Comparison of ENCODE assay signal across 8 cellular contexts in the genomic region with DNA sequence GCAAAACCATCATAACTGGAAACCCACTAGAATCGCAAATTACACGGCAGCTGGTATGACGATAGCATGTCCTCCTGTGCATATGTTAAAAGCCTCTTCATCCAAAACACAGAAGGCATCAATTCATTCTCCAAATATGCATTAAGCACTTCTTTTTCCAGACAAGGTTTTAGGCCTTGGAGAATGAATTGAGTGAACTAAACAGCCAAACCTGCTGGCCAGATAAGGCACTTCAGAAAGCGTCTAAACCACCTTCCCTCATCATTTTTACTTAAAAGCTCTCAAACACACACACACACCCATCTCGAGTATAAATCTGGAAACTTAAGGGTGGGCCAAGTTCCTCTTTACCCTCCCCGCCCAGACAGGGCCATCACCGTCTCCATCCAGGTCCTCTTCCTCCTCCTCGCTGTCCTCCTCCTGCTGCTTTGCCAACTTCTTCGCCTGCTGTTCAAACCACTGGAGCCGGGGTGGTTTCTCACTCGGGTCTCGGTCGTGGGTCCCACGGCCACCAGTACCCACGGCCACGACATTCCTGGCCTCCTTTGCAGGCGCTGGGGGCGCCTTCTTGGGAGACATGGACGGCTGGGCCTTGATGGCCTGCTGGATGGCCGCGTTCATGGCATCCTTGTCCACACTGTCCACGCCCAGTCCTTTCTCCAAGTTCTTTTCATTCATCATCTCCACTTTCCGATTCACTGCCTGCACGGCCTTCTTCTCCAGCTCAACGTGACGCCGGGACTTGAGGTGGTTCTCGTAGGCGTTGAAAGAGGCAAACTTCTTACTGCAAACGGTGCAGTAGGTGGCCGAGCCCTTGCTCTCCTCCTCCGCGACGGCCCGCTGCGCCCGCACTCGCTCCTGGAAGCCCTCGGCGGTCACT. TPM values are rescaled to one million over a fixed set of nuclear protein-coding genes. Genes with fewer than 3 reads are reported as not detected.
A peak's percentile ranks its signal among the peaks of the same experiment; 100 is the strongest.
DNase-seq lines count a peak whose midpoint lies in the region; ATAC-seq, FAIRE-seq and TF ChIP-seq lines count a peak whose summit lies in the region.

No MANE protein-coding gene starts in this region.

- H3K4me3 ChIP-seq in GM12878, result peak overlapping the region; percentile 95
- H3K4me3 ChIP-seq in keratinocyte (ENCODE audit: control insufficient read depth in 2 of 3, extremely low read depth in 1 of 3, insufficient read depth in 2 of 3, low read depth in 1 of 3, low read length in 3 of 3), result peak overlapping the region; percentile 85 to 98 (median 92)

- dilution Hi-C loops in keratinocyte (cut with MboI; ENCODE audit: extremely low pct_ligation_motif_present, low sequenced_read_pairs), result no loop called here

- intact Hi-C loops in GM12878 (cut with micrococcal nuclease; ENCODE audit: unreplicated experiment), result loop anchor here (5.0 kb wide), 1 partner anchor 398 kb away; no protein-coding TSS in a partner anchor

- CTCF ChIA-PET in GM12878 (lab: Yijun Ruan, JAX), result interaction anchor here (1.2 to 6.0 kb wide), 3 partner anchors 9 to 305 kb away, joined by 3 to 48 read pairs (median 3); no protein-coding TSS in a partner anchor

- H3K9me3 ChIP-seq in GM12878 (replicated peaks; ENCODE audit: control insufficient read depth, insufficient read depth, low read length) (no peaks in the 10 kb centered on the region; the same call in 2 of the 3 replicates), keratinocyte (ENCODE audit: control insufficient read depth, low read depth, low read length) (no peaks in the 10 kb centered on the region)

- H3K4me2 ChIP-seq in GM12878 (ENCODE audit: control insufficient read depth, insufficient read depth) (peak overlapping the region; percentile 95), keratinocyte (ENCODE audit: control insufficient read depth, extremely low read depth, insufficient read depth, low read depth, low read length) (peak overlapping the region; percentile 91)

- peaks cover 24% of the 10 kb centered on the region for H3K4me1 ChIP-seq in GM12878 (ENCODE audit: control insufficient read depth, insufficient read depth, low read length)
- peaks cover 31% of the 10 kb centered on the region for H3K4me1 ChIP-seq in keratinocyte (ENCODE audit: control insufficient read depth, extremely low read depth, insufficient read depth, low read length)

- H3K27ac ChIP-seq in GM12878 (ENCODE audit: control insufficient read depth, insufficient read depth) (peak overlapping the region; percentile 94), keratinocyte (ENCODE audit: control insufficient read depth, insufficient read depth, low read length) (peak overlapping the region; percentile 84), substantia nigra (ENCODE audit: low read depth, low read length, poor library complexity, severe bottlenecking) (peak overlapping the region; percentile 70)

- H3K9ac ChIP-seq in GM12878 (ENCODE audit: control insufficient read depth, insufficient read depth, low read length) (peak overlapping the region; percentile 85), keratinocyte (ENCODE audit: control insufficient read depth, extremely low read depth, insufficient read depth, low read length) (peak overlapping the region; percentile 90)

- no peaks in the 10 kb centered on the region for H3K27me3 ChIP-seq in GM12878 (replicated peaks in 1 of 2; ENCODE audit: control insufficient read depth in 2 of 2, insufficient read depth in 2 of 2, low read length in 1 of 2)
- no peaks in the 10 kb centered on the region for H3K27me3 ChIP-seq in keratinocyte (ENCODE audit: control insufficient read depth, extremely low read depth, insufficient read depth, low read length)

- 2% methylated on average over 40 of the region's 40 CpGs for WGBS in GM12878 (ENCODE audit: insufficient coverage, insufficient replicate concordance, low lambda C conversion rate, missing lambda C conversion rate)

- SMC1A ChIA-PET in GM12878 (lab: Charles Lee; ENCODE audit: uncharacterized antibody, unreplicated experiment), result interaction anchor here (1.1 kb wide), 1 partner anchor 86 kb away, joined by 4 read pairs; no protein-coding TSS in a partner anchor

- POLR2A ChIA-PET in GM12878 (lab: Charles Lee), result no interaction called here

- 0 out of 3 replicates have a peak, but pooled peaks have one; percentile 4 for ATAC-seq in GM12878
- no peak for ATAC-seq in GM19324 (IDR thresholded peaks at IDR 0.05; ENCODE audit: low FRiP score, unreplicated experiment)
- ATAC-seq in GM18858 (IDR thresholded peaks at IDR 0.05; ENCODE audit: unreplicated experiment), result no peak

- H2AFZ ChIP-seq in GM12878 (ENCODE audit: control insufficient read depth, low read depth, low read length) (peak overlapping the region; percentile 94), keratinocyte (ENCODE audit: control insufficient read depth, low read length) (peak overlapping the region; percentile 83)

- in situ Hi-C loops in GM12878 (cut with MboI), result loop anchor here (25.0 kb wide), 1 partner anchor 1753 kb away; no protein-coding TSS in a partner anchor

- no peak for TF ChIP-seq EP300 in GM12878 (IDR thresholded peaks at IDR 0.05; ENCODE audit: borderline replicate concordance in 1 of 2, control insufficient read depth in 1 of 2, low read depth in 2 of 2, low read length in 2 of 2)

- H3K79me2 ChIP-seq in GM12878 (ENCODE audit: control insufficient read depth, insufficient read depth, low read length) (peaks cover 69% of the 10 kb centered on the region), keratinocyte (ENCODE audit: control insufficient read depth, insufficient read depth, low read length) (peaks cover 70% of the 10 kb centered on the region)

- peaks cover 1 to 27% of the 10 kb centered on the region in 2 experiments for H3K36me3 ChIP-seq in GM12878 (ENCODE audit: control insufficient read depth in 2 of 2, insufficient read depth in 2 of 2, low read length in 1 of 2)
- peaks cover 19 to 24% of the 10 kb centered on the region in 2 experiments for H3K36me3 ChIP-seq in keratinocyte (ENCODE audit: control insufficient read depth in 2 of 2, extremely low read depth in 1 of 2, insufficient read depth in 2 of 2, low read length in 2 of 2)

- DNase-seq in CD1c-positive myeloid dendritic cell (ENCODE audit: extremely low spot score), result peak; percentile 41
- DNase-seq in M059J (ENCODE audit: low read depth), result peak; percentile 40
- no peak for DNase-seq in GM12878 (ENCODE audit: low read depth, low spot score)
- DNase-seq in keratinocyte (ENCODE audit: low read depth, low spot score), result no peak
- DNase-seq in substantia nigra (lab: John Stamatoyannopoulos, UW), result peak in 3 of 49 donors; percentile 10 to 27 (median 20)
- DNase-seq in SKM-1 (lab: John Stamatoyannopoulos, UW; ENCODE audit: unreplicated experiment), result no peak

- RAD21 ChIA-PET in GM12878 (lab: Charles Lee; ENCODE audit: unreplicated experiment), result no interaction called here

- no peaks in the 10 kb centered on the region for H3K9me1 ChIP-seq in keratinocyte (ENCODE audit: control insufficient read depth, extremely low read depth, insufficient read depth, low read length)

- H4K20me1 ChIP-seq in GM12878 (ENCODE audit: control insufficient read depth, insufficient read depth) (no peaks in the 10 kb centered on the region; the same call in 1 of the 2 replicates), keratinocyte (ENCODE audit: control insufficient read depth, extremely low read depth, insufficient read depth, low read length) (no peaks in the 10 kb centered on the region)

- FAIRE-seq in GM12878 (lab: Jason Lieb, UNC) (no peak), keratinocyte (lab: Jason Lieb, UNC) (no peak)

- TF ChIP-seq CTCF in GM12878 (IDR thresholded peaks at IDR 0.05 in 2 of 3, conservative IDR thresholded peaks at IDR 0.05 in 1 of 3; ENCODE audit: control insufficient read depth in 2 of 3, extremely low read depth in 1 of 3, insufficient read depth in 1 of 3, low read depth in 3 of 3, low read length in 3 of 3), result no peak; a peak in 1 of 6 replicates
- peak in 2 of 3 experiments; percentile 6 to 18 for TF ChIP-seq CTCF in keratinocyte (optimal IDR thresholded peaks at IDR 0.05 in 1 of 3, IDR thresholded peaks at IDR 0.05 in 1 of 3, conservative IDR thresholded peaks at IDR 0.05 in 1 of 3; ENCODE audit: extremely low read depth in 1 of 3, insufficient read depth in 2 of 3, low read length in 3 of 3)

- no peak for TF ChIP-seq POLR2A in GM12878 (IDR thresholded peaks at IDR 0.05; ENCODE audit: low read depth, low read length)

- BruUV-seq in GM12878 (replicated peaks; lab: Mats Ljungman, UMichigan), result TSS peak; percentile 84

- TF ChIP-seq RAD21 in GM12878 (IDR thresholded peaks at IDR 0.05; ENCODE audit: insufficient read depth, low read depth, low read length), result no peak

TF ChIP-seq in GM12878, 131 proteins besides CTCF, POLR2A, EP300 and RAD21 (continues in another document):
- no peak for TF ChIP-seq BACH1 (IDR thresholded peaks at IDR 0.05; ENCODE audit: borderline replicate concordance)
- TF ChIP-seq CBX3 (IDR thresholded peaks at IDR 0.05; ENCODE audit: borderline replicate concordance, low read depth), result no peak

RNA-seq across cellular contexts. Expression of a gene that starts 0.7 kb away (rescaled TPM):
- total RNA-seq in M059J (2014; rRNA removed; shearing (Covaris generic)), result 25.9 and 49.3 TPM in 2 replicates
- total RNA-seq in GM12878 (2013; cell fraction: nucleolus; rRNA removed), result 17.9 and 22.3 TPM in 2 replicates
- total RNA-seq in GM12878 (2014; rRNA removed) (37.9 and 39.7 TPM in 2 replicates), GM12878 (2014; rRNA removed; fragmentation: Illumina TruSeq; extraction: Trizol) (30.3 and 31.8 TPM in 2 replicates), GM12878 (2021) (39.2 and 40.0 TPM in 2 replicates)
- polyA plus RNA-seq in GM12878 (2011; ENCODE audit: low read depth), result 26.2 TPM
- polyA plus RNA-seq in GM12878 (2011; rRNA removed) (21.7 and 24.1 TPM in 2 replicates), GM12878 (2014; fragmentation: Illumina TruSeq; extraction: Trizol) (19.6 and 22.2 TPM in 2 replicates), GM12878 (2014; fragmentation: Nextera tagmentation; extraction: Ambion mirVana) (10 to 100 TPM in 1 of 2 experiments, 1 to 10 TPM in 1; 9.0 to 18.1 TPM), GM12878 (2014; rRNA removed) (29.8 and 30.2 TPM in 2 replicates), GM12878 (2016; fragmentation: Nextera tagmentation; extraction: Ambion mirVana) (10 to 100 TPM; 57.2 to 60.3 TPM), keratinocyte (19.8 to 23.1 TPM (median 22.6 TPM) in 3 replicates)
- 16.8 and 18.3 TPM in 2 replicates for polyA plus RNA-seq in GM12878 (2011; cell fraction: cytosol; rRNA removed)
- 13.6 and 18.1 TPM in 2 replicates for polyA plus RNA-seq in GM12878 (2011; cell fraction: nucleus; rRNA removed)
- polyA plus RNA-seq in GM12878 (2012), result 29.6 and 35.5 TPM in 2 replicates
- 12.5 and 13.5 TPM in 2 replicates for polyA minus RNA-seq in GM12878 (2011; rRNA and poly(A)+ RNA removed)
- 5.3 and 8.2 TPM in 2 replicates for polyA minus RNA-seq in GM12878 (2011; cell fraction: cytosol; rRNA and poly(A)+ RNA removed)
- 15.1 and 26.8 TPM in 2 replicates for polyA minus RNA-seq in GM12878 (2011; cell fraction: nucleus; rRNA and poly(A)+ RNA removed)
- polyA plus RNA-seq in keratinocyte (2011; ENCODE audit: low read depth), result 107 TPM
- polyA plus RNA-seq in keratinocyte (2011; cell fraction: cytosol; rRNA removed), result 17.9 and 19.5 TPM in 2 replicates
- polyA plus RNA-seq in keratinocyte (2011; cell fraction: nucleus; rRNA removed), result 27.8 and 33.5 TPM in 2 replicates
- 41.5 and 51.1 TPM in 2 replicates for polyA plus RNA-seq in keratinocyte (2012; ENCODE audit: low replicate concordance)
- 6.1 to 10.3 TPM (median 8.5 TPM) in 3 replicates for polyA minus RNA-seq in keratinocyte
- polyA minus RNA-seq in keratinocyte (2011; cell fraction: cytosol; rRNA and poly(A)+ RNA removed), result 20.7 TPM
- polyA minus RNA-seq in keratinocyte (2011; cell fraction: nucleus; rRNA and poly(A)+ RNA removed), result 8.3 and 13.4 TPM in 2 replicates

Comparison
In these comparisons a context has a peak if more than half of its experiments do, and no peak if none do; other contexts are left out.
1. DNase-seq: peak in CD1c-positive myeloid dendritic cell (single experiment) and M059J (single experiment); none in GM12878 (single experiment), keratinocyte (single experiment) and SKM-1 (single experiment).
2. CTCF ChIP-seq: peak in keratinocyte (2 of 3); none in GM12878 (0 of 3).
3. Peak in every context shown above with its lines, with median percentiles within 50 percentile points of each other: H3K27ac ChIP-seq.